ENCODE assay signal across 8 cellular contexts in the genomic region with DNA sequence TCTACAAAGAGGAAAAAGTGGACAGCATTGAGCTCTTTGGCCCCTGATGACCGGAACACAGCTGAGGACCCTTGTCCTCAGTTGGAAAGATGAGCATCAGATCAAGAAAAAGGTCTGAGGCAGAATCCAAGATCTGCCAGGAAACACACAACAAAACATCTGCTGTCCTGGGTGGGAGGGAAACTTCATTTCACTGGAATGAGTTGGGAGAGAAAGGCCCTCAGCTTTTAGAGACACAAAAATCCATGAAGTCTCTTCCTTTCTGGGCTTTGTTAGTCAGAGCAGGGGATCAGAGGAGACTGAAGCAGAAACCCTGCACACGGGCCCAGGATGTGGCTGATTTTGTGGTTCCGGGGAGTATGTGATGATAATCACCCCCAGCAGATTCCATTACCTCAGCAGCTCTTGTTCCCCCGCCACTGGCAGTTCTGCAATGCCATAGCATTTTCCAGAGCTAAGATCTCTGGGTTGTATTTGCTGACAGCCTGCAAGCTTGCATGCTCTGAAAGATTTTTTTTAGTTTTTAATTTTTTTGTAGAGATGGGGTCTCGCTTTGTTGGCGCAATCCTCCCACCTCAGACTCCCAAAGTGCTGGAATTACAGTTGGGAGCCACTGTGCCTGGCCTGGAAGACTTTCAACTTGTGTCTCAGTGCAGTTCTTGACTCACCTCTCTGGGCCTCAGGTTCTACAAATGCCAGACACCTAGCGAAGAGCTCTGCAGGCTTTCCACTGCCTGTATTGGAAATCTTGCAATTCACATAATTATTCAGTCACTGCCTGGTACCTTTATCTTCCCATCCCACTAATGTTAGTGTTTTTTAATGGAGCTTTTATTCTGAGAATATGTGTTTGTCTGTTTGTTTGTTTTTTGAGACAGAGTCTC. TPM values are rescaled to one million over a fixed set of nuclear protein-coding genes. Genes with fewer than 3 reads are reported as not detected.
DNase-seq lines count a peak whose midpoint lies in the region; ATAC-seq, FAIRE-seq and TF ChIP-seq lines count a peak whose summit lies in the region.

No MANE protein-coding gene starts in this region.

- peak overlapping the region; percentile 92 for H3K27ac Mint-ChIP-seq in T-helper 1 cell treated with Interleukin-12 subunit alpha and Interleukin-12 subunit beta and Interleukin-4 antibody, amounts not matched to agents 30 μg/mL and 1 μg/mL, for 36 hours
- H3K27ac Mint-ChIP-seq in activated naive CD8-positive, alpha-beta T cell treated with anti-CD3 and anti-CD28 coated beads, Interleukin-2, amount 10 ng/mL, durations not matched to agents 7 days and 5 days = peak overlapping the region; percentile 82
- H3K27ac Mint-ChIP-seq in endothelial cell (ENCODE audit: unreplicated experiment) = no peak overlapping the region

- peak; percentile 88 for DNase-seq in GF-D8 (lab: John Stamatoyannopoulos, UW)
- peak; percentile 74 for DNase-seq in activated naive CD8-positive, alpha-beta T cell treated with anti-CD3 and anti-CD28 coated beads, Interleukin-2, amount 10 ng/mL, durations not matched to agents 7 days and 5 days
- no peak for DNase-seq in pancreas
- no peak for DNase-seq in NCI-H1417 treated with DMSO at 0.1 percent for 48 hours (lab: John Stamatoyannopoulos, UW)
- DNase-seq in DMS53 treated with DMSO at 0.1 percent for 48 hours (lab: John Stamatoyannopoulos, UW; ENCODE audit: unreplicated experiment) = no peak
- no peak for DNase-seq in endothelial cell (ENCODE audit: low spot score)

- H3K27ac ChIP-seq in pancreas = peak overlapping the region in 1 of 4 donors; percentile 21

- no peaks in the 10 kb centered on the region for H3K4me1 ChIP-seq in pancreas

- H3K4me1 Mint-ChIP-seq in T-helper 1 cell treated with Interleukin-12 subunit alpha and Interleukin-12 subunit beta and Interleukin-4 antibody, amounts not matched to agents 30 μg/mL and 1 μg/mL, for 36 hours (ENCODE audit: low read depth) = peaks cover 41% of the 10 kb centered on the region
- peaks cover 36% of the 10 kb centered on the region for H3K4me1 Mint-ChIP-seq in activated naive CD8-positive, alpha-beta T cell treated with anti-CD3 and anti-CD28 coated beads, Interleukin-2, amount 10 ng/mL, durations not matched to agents 7 days and 5 days
- no peaks in the 10 kb centered on the region for H3K4me1 Mint-ChIP-seq in endothelial cell (ENCODE audit: unreplicated experiment)

- intact Hi-C loops in pancreas (cut with DNase I) = no loop called here

- POLR2A ChIA-PET in activated naive CD8-positive, alpha-beta T cell treated with anti-CD3 and anti-CD28 coated beads, Interleukin-2, amount 10 ng/mL, durations not matched to agents 7 days and 5 days (lab: Charles Lee) = interaction anchor here (0.6 to 1.5 kb wide), 12 partner anchors 9 to 348 kb away, joined by 3 to 7 read pairs (median 4); a partner anchor contains a TSS

- H3K27me3 Mint-ChIP-seq in T-helper 1 cell treated with Interleukin-12 subunit alpha and Interleukin-12 subunit beta and Interleukin-4 antibody, amounts not matched to agents 30 μg/mL and 1 μg/mL, for 36 hours (ENCODE audit: low read depth) = no peaks in the 10 kb centered on the region
- H3K27me3 Mint-ChIP-seq in activated naive CD8-positive, alpha-beta T cell treated with anti-CD3 and anti-CD28 coated beads, Interleukin-2, amount 10 ng/mL, durations not matched to agents 7 days and 5 days = no peaks in the 10 kb centered on the region
- peaks cover 2% of the 10 kb centered on the region for H3K27me3 Mint-ChIP-seq in endothelial cell (ENCODE audit: unreplicated experiment)

- no peaks in the 10 kb centered on the region for H3K27me3 ChIP-seq in pancreas

- peak; percentile 93 for ATAC-seq in activated naive CD8-positive, alpha-beta T cell treated with anti-CD3 and anti-CD28 coated beads, Interleukin-2, amount 10 ng/mL, durations not matched to agents 7 days and 5 days (ENCODE audit: low read depth)
- ATAC-seq in pancreas (peak in 3 of 4 donors; percentile 29 to 72 (median 56)), HG03039 (IDR thresholded peaks at IDR 0.05; ENCODE audit: unreplicated experiment) (no peak)

- peaks cover 70% of the 10 kb centered on the region for H3K36me3 Mint-ChIP-seq in T-helper 1 cell treated with Interleukin-12 subunit alpha and Interleukin-12 subunit beta and Interleukin-4 antibody, amounts not matched to agents 30 μg/mL and 1 μg/mL, for 36 hours (ENCODE audit: low read depth)
- peaks cover 33% of the 10 kb centered on the region for H3K36me3 Mint-ChIP-seq in activated naive CD8-positive, alpha-beta T cell treated with anti-CD3 and anti-CD28 coated beads, Interleukin-2, amount 10 ng/mL, durations not matched to agents 7 days and 5 days
- H3K36me3 Mint-ChIP-seq in endothelial cell (ENCODE audit: low read depth, unreplicated experiment) = peaks cover 15% of the 10 kb centered on the region

- H3K9me3 ChIP-seq in pancreas = no peaks in the 10 kb centered on the region

- peaks cover 31% of the 10 kb centered on the region for H3K9me3 Mint-ChIP-seq in T-helper 1 cell treated with Interleukin-12 subunit alpha and Interleukin-12 subunit beta and Interleukin-4 antibody, amounts not matched to agents 30 μg/mL and 1 μg/mL, for 36 hours
- H3K9me3 Mint-ChIP-seq in activated naive CD8-positive, alpha-beta T cell treated with anti-CD3 and anti-CD28 coated beads, Interleukin-2, amount 10 ng/mL, durations not matched to agents 7 days and 5 days = peaks cover 18% of the 10 kb centered on the region
- H3K9me3 Mint-ChIP-seq in endothelial cell (ENCODE audit: unreplicated experiment) = peaks cover 4% of the 10 kb centered on the region

- no peaks in the 10 kb centered on the region for H3K36me3 ChIP-seq in pancreas

- TF ChIP-seq CTCF in pancreas (IDR thresholded peaks at IDR 0.05) = no peak
- TF ChIP-seq CTCF in endothelial cell (IDR thresholded peaks at IDR 0.05; ENCODE audit: unreplicated experiment) = no peak

- H3K4me3 ChIP-seq in pancreas = no peak overlapping the region

- FAIRE-seq in pancreas (lab: Jason Lieb, UNC) = no peak

- WGBS in pancreas, 2 donors = 83 to 84% methylated on average over 7 of the region's 7 CpGs

- H3K4me3 Mint-ChIP-seq in T-helper 1 cell treated with Interleukin-12 subunit alpha and Interleukin-12 subunit beta and Interleukin-4 antibody, amounts not matched to agents 30 μg/mL and 1 μg/mL, for 36 hours = peak overlapping the region; percentile 72
- H3K4me3 Mint-ChIP-seq in activated naive CD8-positive, alpha-beta T cell treated with anti-CD3 and anti-CD28 coated beads, Interleukin-2, amount 10 ng/mL, durations not matched to agents 7 days and 5 days = peak overlapping the region; percentile 61
- H3K4me3 Mint-ChIP-seq in endothelial cell (ENCODE audit: unreplicated experiment) = no peak overlapping the region

RNA-seq across cellular contexts. Expression of a gene that starts 5.8 kb away (rescaled TPM):
- total RNA-seq in activated naive CD8-positive, alpha-beta T cell treated with anti-CD3 and anti-CD28 coated beads, Interleukin-2, amount 10 ng/mL, durations not matched to agents 7 days and 5 days = 10 to 100 TPM; 55.4 to 67.4 TPM
- 10 to 100 TPM; 12.8 to 23.1 (median 16.0) TPM for total RNA-seq in pancreas
- polyA plus RNA-seq in pancreas = 10 to 100 TPM in 1 of 2 donors, 1 to 10 TPM in 1; 9.2 to 14.9 TPM
- 41.2 TPM for total RNA-seq in endothelial cell (ENCODE audit: unreplicated experiment)

RNA-seq across cellular contexts. Expression of a gene that starts 50.3 kb away (rescaled TPM):
- total RNA-seq in activated naive CD8-positive, alpha-beta T cell treated with anti-CD3 and anti-CD28 coated beads, Interleukin-2, amount 10 ng/mL, durations not matched to agents 7 days and 5 days = under 1 TPM; 0.53 to 0.94 TPM
- total RNA-seq in pancreas (10 to 100 TPM in 1 of 6 donors, 1 to 10 TPM in 5; 5.1 to 16.0 (median 6.0) TPM), endothelial cell (ENCODE audit: unreplicated experiment) (0.62 TPM)
- polyA plus RNA-seq in pancreas = 10 to 100 TPM; 20.1 to 22.0 TPM

Comparison
In these comparisons a context has a peak if more than half of its experiments do, and no peak if none do; other contexts are left out.
1. DNase-seq: peak in GF-D8 (single experiment) and activated naive CD8-positive, alpha-beta T cell treated with anti-CD3 and anti-CD28 coated beads, Interleukin-2, amount 10 ng/mL, durations not matched to agents 7 days and 5 days (single experiment); none in pancreas (0 of 6), NCI-H1417 treated with DMSO at 0.1 percent for 48 hours (single experiment), DMS53 treated with DMSO at 0.1 percent for 48 hours (single experiment) and endothelial cell (single experiment).